18 cellular contexts compared by ENCODE assay signal in the genomic region with DNA sequence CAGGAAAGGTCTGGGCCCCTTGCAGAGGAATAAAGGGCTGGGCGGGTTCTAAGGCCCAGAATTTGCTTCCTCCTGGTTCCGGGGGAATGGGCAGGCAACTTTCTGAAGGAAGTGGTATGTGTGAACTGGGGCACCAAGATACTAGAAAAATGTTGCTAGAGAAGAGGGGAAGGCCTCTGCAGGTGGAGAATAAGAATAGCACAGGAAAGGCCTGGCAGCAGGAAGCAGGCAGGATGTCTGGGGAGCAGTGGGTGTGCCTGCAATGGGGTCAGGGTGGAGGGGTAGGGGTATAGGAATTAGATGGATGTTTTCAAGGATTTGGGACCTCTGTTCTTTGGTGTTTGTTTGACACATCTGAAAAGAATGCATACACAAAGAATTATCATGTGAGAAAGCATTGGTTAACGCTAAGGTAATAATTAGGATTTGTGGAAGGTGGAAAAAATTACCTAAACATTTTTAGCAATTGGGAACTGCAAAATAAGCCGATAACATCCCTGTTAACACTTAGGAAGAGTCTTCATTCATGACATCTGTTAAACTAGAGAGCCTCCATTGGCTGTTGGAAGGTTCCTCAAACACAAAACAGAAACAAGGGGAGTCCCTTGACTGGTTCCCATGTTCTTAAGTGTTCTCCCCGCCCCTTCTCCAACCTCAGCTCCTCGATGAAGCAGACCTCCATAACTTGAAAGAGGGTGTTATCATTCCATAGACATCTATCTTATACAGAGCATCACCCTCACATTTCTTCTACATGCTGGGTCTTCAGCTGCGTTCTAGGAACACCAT. TPM values are rescaled to one million over a fixed set of nuclear protein-coding genes. Genes with fewer than 3 reads are reported as not detected.
DNase-seq lines count a peak whose midpoint lies in the region; ATAC-seq and TF ChIP-seq lines count a peak whose summit lies in the region.
"Had no signal": no experiment of that assay in that cellular context is flagged by ENCODE, and none has a peak within 500 bp of the region (broad histone marks: within the 10 kb centered on the region; RNA-seq: fewer than 3 reads in every experiment).

No MANE protein-coding gene starts in this region.

- TF ChIP-seq CTCF in DND-41 (IDR thresholded peaks at IDR 0.05; ENCODE audit: borderline replicate concordance, extremely low read depth, low read length, poor library complexity, severe bottlenecking) = no peak

- H3K4ac ChIP-seq in mesendoderm (ENCODE audit: low read depth, low read length) = no peak overlapping the region

- peaks cover 27% of the 10 kb centered on the region for H3K4me1 Mint-ChIP-seq in T-helper 17 cell

- H3K23ac ChIP-seq in mesendoderm (ENCODE audit: low read length) = no peak overlapping the region

- no peaks in the 10 kb centered on the region for H3K79me1 ChIP-seq in mesendoderm (ENCODE audit: low read length)

- H3K56ac ChIP-seq in mesendoderm (ENCODE audit: low read length) = no peak overlapping the region

- H3K18ac ChIP-seq in mesendoderm (ENCODE audit: low read length) = no peak overlapping the region

- no peak overlapping the region for H2AK5ac ChIP-seq in mesendoderm (ENCODE audit: low read length)

- H3K27me3 ChIP-seq in DND-41 (ENCODE audit: insufficient read depth, low read length, poor library complexity) = no peaks in the 10 kb centered on the region
- no peaks in the 10 kb centered on the region for H3K27me3 ChIP-seq in mesendoderm (ENCODE audit: insufficient read depth, low read length, poor library complexity)
- H3K27me3 ChIP-seq: transverse colon had no signal

- H2BK15ac ChIP-seq in mesendoderm (replicated peaks; ENCODE audit: low read depth) = no peak overlapping the region

- H3K4me3 Mint-ChIP-seq in T-helper 17 cell = no peak overlapping the region

- H3K4me2 ChIP-seq in DND-41 (ENCODE audit: insufficient read depth, low read length) (no peak overlapping the region), mesendoderm (ENCODE audit: low read length) (no peak overlapping the region)

- no peak overlapping the region for H2BK5ac ChIP-seq in mesendoderm (ENCODE audit: low read length)

- H3K36me3 ChIP-seq in DND-41 (ENCODE audit: insufficient read depth, low read length) = no peaks in the 10 kb centered on the region
- no peaks in the 10 kb centered on the region for H3K36me3 ChIP-seq in mesendoderm (ENCODE audit: control insufficient read depth, insufficient read depth, low read length)
- H3K36me3 ChIP-seq: transverse colon had no signal

- no peaks in the 10 kb centered on the region for H4K20me1 ChIP-seq in DND-41 (ENCODE audit: insufficient read depth, low read length)

- H3K27me3 Mint-ChIP-seq in T-helper 17 cell = no peaks in the 10 kb centered on the region
- H3K27me3 Mint-ChIP-seq: naive thymus-derived CD8-positive, alpha-beta T cell had no signal

- DNase-seq in DND-41 (no peak), T-helper 17 cell (no peak), mesendoderm (peak; percentile 28), NCI-H524 treated with DMSO at 0.1 percent for 48 hours (lab: John Stamatoyannopoulos, UW) (no peak), DMS79 treated with DMSO at 0.1 percent for 48 hours (lab: John Stamatoyannopoulos, UW) (no peak), GM19240 (ENCODE audit: insufficient read length, low spot score) (no peak)
- DNase-seq: activated CD4-positive, alpha-beta T cell treated with anti-CD3 and anti-CD28 coated beads, Interleukin-2, amount 50 U/mL, for 48 hours; GM23248; IMR-90; naive thymus-derived CD8-positive, alpha-beta T cell; NCI-H1694 treated with DMSO at 0.1 percent for 48 hours; NCI-H526; transverse colon had no signal

- H3K4me3 ChIP-seq in DND-41 (ENCODE audit: low read depth in 1 of 2, low read length in 2 of 2) (no peak overlapping the region), mesendoderm (ENCODE audit: low read length) (no peak overlapping the region)
- H3K4me3 ChIP-seq: GM23248, transverse colon had no signal

- H2BK120ac ChIP-seq in mesendoderm (ENCODE audit: low read depth, low read length) = no peak overlapping the region

- peaks cover 6% of the 10 kb centered on the region for H3K36me3 Mint-ChIP-seq in T-helper 17 cell (ENCODE audit: low read depth)

- H3K9ac ChIP-seq in DND-41 (ENCODE audit: low read depth, low read length) (no peak overlapping the region), mesendoderm (ENCODE audit: low read length) (no peak overlapping the region)
- H3K9ac ChIP-seq: GM23248 had no signal

- H4K8ac ChIP-seq in mesendoderm (ENCODE audit: low read depth, low read length) = no peak overlapping the region

- 0 out of 3 replicates have a peak, but pooled peaks have one; percentile 37 for ATAC-seq in DND-41 (ENCODE audit: insufficient read depth, low read depth)
- peak; percentile 7 for ATAC-seq in GM21423 (IDR thresholded peaks at IDR 0.05; ENCODE audit: unreplicated experiment)
- ATAC-seq in T-helper 17 cell = no peak
- no peak for ATAC-seq in HG03571 (IDR thresholded peaks at IDR 0.05; ENCODE audit: unreplicated experiment)
- ATAC-seq: naive thymus-derived CD8-positive, alpha-beta T cell had no signal

- no CpG with 5 or more reads among the region's 7 CpGs for WGBS in mesendoderm (ENCODE audit: extremely low coverage, insufficient coverage, low lambda C conversion rate)

- H3K4me1 ChIP-seq in DND-41 (ENCODE audit: insufficient read depth, low read length) (no peaks in the 10 kb centered on the region), mesendoderm (ENCODE audit: control insufficient read depth, low read depth, low read length) (no peaks in the 10 kb centered on the region)
- H3K4me1 ChIP-seq: transverse colon had no signal

- H3K79me2 ChIP-seq in DND-41 (ENCODE audit: insufficient read depth, low read length) (no peaks in the 10 kb centered on the region), mesendoderm (ENCODE audit: control insufficient read depth, insufficient read depth, low read length) (no peaks in the 10 kb centered on the region)

- no peak overlapping the region for H4K5ac ChIP-seq in mesendoderm (ENCODE audit: low read length)

- H2AFZ ChIP-seq in DND-41 (ENCODE audit: low read depth, low read length) = no peak overlapping the region
- H2AFZ ChIP-seq: GM23248 had no signal

- peak overlapping the region; percentile 34 for H3K27ac Mint-ChIP-seq in T-helper 17 cell

- H3K27ac ChIP-seq in DND-41 (ENCODE audit: low read length) = no peak overlapping the region
- no peak overlapping the region for H3K27ac ChIP-seq in mesendoderm (ENCODE audit: low read depth, low read length)
- H3K27ac ChIP-seq: C4-2B, GM23248, transverse colon had no signal

- H3K9me3 ChIP-seq in DND-41 (ENCODE audit: insufficient read depth, low read length, severe bottlenecking) (no peaks in the 10 kb centered on the region), T-helper 17 cell (ENCODE audit: control insufficient read depth, low read length, poor library complexity, severe bottlenecking) (no peaks in the 10 kb centered on the region)
- H3K9me3 ChIP-seq: transverse colon had no signal

RNA-seq across cellular contexts. Expression of gene SLC22A13, which starts 2.3 kb away (rescaled TPM):
- total RNA-seq in T-helper 17 cell = under 1 TPM; 0.23 to 0.32 TPM
- 0.07 TPM for polyA plus RNA-seq in mesendoderm (2013, experiment 1 of 2)
- polyA plus RNA-seq in mesendoderm (2013, experiment 2 of 2) = 0.03 TPM
- total RNA-seq: RPMI7951 had no signal
- polyA plus RNA-seq: GM23248 had no signal

RNA-seq across cellular contexts. Expression of gene SLC22A14, which starts 14.2 kb away (rescaled TPM):
- under 1 TPM in 1 of 2 donors, not detected in 1; 0.23 TPM for total RNA-seq in T-helper 17 cell
- polyA plus RNA-seq in mesendoderm (2013, experiment 1 of 2) = 0.03 TPM
- not detected for polyA plus RNA-seq in mesendoderm (2013, experiment 2 of 2)
- total RNA-seq: GM23248; T-helper 2 cell treated with Interferon-gamma antibody and Interleukin-4, amounts not matched to agents 100 ng/mL and 5 ng/mL, for 36 hours had no signal
- polyA plus RNA-seq: naive thymus-derived CD8-positive, alpha-beta T cell had no signal

Comparison
In these comparisons a context has a peak if more than half of its experiments do, and no peak if none do; other contexts are left out.
1. ATAC-seq: peak in DND-41 (single experiment) and GM21423 (single experiment); none in T-helper 17 cell (single experiment) and HG03571 (single experiment).